Comparison of ENCODE assay signal across 8 cellular contexts in genomic region chr1:204806943-204807624, GRCh38.
A peak's percentile ranks its signal among the peaks of the same experiment; 100 is the strongest.
DNase-seq lines count a peak whose midpoint lies in the region; ATAC-seq and TF ChIP-seq lines count a peak whose summit lies in the region.

No MANE protein-coding gene starts in this region.

- intact Hi-C loops in CD14-positive monocyte (cut with micrococcal nuclease): no loop called here
- intact Hi-C loops in activated CD8-positive, alpha-beta T cell treated with anti-CD3 and anti-CD28 coated beads for 36 hours (cut with micrococcal nuclease): loop anchor here (2.0 kb wide), 1 partner anchor 238 kb away; no protein-coding TSS in a partner anchor

- H3K27me3 ChIP-seq in HL-60 (ENCODE audit: insufficient read depth, poor library complexity, severe bottlenecking) (peaks cover 2% of the 10 kb centered on the region), ectodermal cell (ENCODE audit: control insufficient read depth, insufficient read depth, low read length, poor library complexity, severe bottlenecking) (no peaks in the 10 kb centered on the region)

- H3K27me3 Mint-ChIP-seq in CD14-positive monocyte (ENCODE audit: low read depth in 3 of 3): peaks cover 1 to 4% (median 4%) of the 10 kb centered on the region in 3 donors
- no peaks in the 10 kb centered on the region for H3K27me3 Mint-ChIP-seq in activated CD8-positive, alpha-beta T cell treated with anti-CD3 and anti-CD28 coated beads for 36 hours

- no peaks in the 10 kb centered on the region for H3K9me3 ChIP-seq in ectodermal cell (ENCODE audit: control insufficient read depth, low read length)

- H3K36me3 Mint-ChIP-seq in CD14-positive monocyte: no peaks in the 10 kb centered on the region
- H3K36me3 Mint-ChIP-seq in activated CD8-positive, alpha-beta T cell treated with anti-CD3 and anti-CD28 coated beads for 36 hours (ENCODE audit: low read depth): no peaks in the 10 kb centered on the region

- no peaks in the 10 kb centered on the region for H3K4me1 ChIP-seq in ectodermal cell (ENCODE audit: control insufficient read depth, insufficient read depth, low read length)

- peak; percentile 100 for TF ChIP-seq CTCF in CD14-positive monocyte (IDR thresholded peaks at IDR 0.05)
- TF ChIP-seq CTCF in HL-60 (IDR thresholded peaks at IDR 0.05; ENCODE audit: insufficient read depth, low read length): peak; percentile 63
- TF ChIP-seq CTCF in activated CD8-positive, alpha-beta T cell treated with anti-CD3 and anti-CD28 coated beads for 36 hours (IDR thresholded peaks at IDR 0.05): peak; percentile 6

- CTCF ChIA-PET in activated CD8-positive, alpha-beta T cell treated with anti-CD3 and anti-CD28 coated beads for 36 hours (lab: Charles Lee): interaction anchor here (0.6 to 10.2 kb wide), 128 partner anchors 9 to 766 kb away, joined by 3 to 307 read pairs (median 5); partner anchors contain the start of genes MDM4 and PIK3C2B

- H3K36me3 ChIP-seq in ectodermal cell (ENCODE audit: control insufficient read depth, insufficient read depth, low read length): no peaks in the 10 kb centered on the region

- POLR2A ChIA-PET in activated CD8-positive, alpha-beta T cell treated with anti-CD3 and anti-CD28 coated beads for 36 hours (lab: Charles Lee): interaction anchor here (0.6 to 1.4 kb wide), 2 partner anchors 237 to 241 kb away, joined by 3 to 4 read pairs; no protein-coding TSS in a partner anchor

- peak; percentile 58 for DNase-seq in CD14-positive monocyte (ENCODE audit: low spot score)
- DNase-seq in HL-60 (ENCODE audit: low read depth in 1 of 2, low spot score in 1 of 2): peak; percentile 47 to 76
- DNase-seq in NCI-H82 (lab: John Stamatoyannopoulos, UW): peak; percentile 96
- peak; percentile 91 for DNase-seq in activated CD8-positive, alpha-beta T cell treated with anti-CD3 and anti-CD28 coated beads for 36 hours
- peak; percentile 79 to 86 for DNase-seq in lung microvascular endothelial cell (ENCODE audit: low read depth in 2 of 2)
- DNase-seq in stimulated activated CD4-positive, alpha-beta T cell treated with anti-CD3 and anti-CD28 coated beads, TNF-alpha, amount 100 ng/mL, for 24 hours (ENCODE audit: low read depth in 3 of 3): peak; percentile 72 to 84 (median 78)

- H3K4me3 ChIP-seq in HL-60 (replicated peaks; ENCODE audit: insufficient read depth, low read length) (peak overlapping the region; percentile 29), ectodermal cell (ENCODE audit: insufficient read depth, low read depth, low read length) (peak overlapping the region; percentile 41)

- ATAC-seq in GM19467 (IDR thresholded peaks at IDR 0.05; ENCODE audit: unreplicated experiment): peak; percentile 92
- ATAC-seq in activated CD8-positive, alpha-beta T cell treated with anti-CD3 and anti-CD28 coated beads for 36 hours: peak; percentile 95

- 2% methylated on average over 22 of the region's 22 CpGs for WGBS in ectodermal cell, 2 experiments

- peak overlapping the region; percentile 87 to 95 for H3K4me3 Mint-ChIP-seq in CD14-positive monocyte
- H3K4me3 Mint-ChIP-seq in activated CD8-positive, alpha-beta T cell treated with anti-CD3 and anti-CD28 coated beads for 36 hours: peak overlapping the region; percentile 76

- peak overlapping the region in 5 of 7 donors; percentile 12 to 78 (median 57) for H3K27ac Mint-ChIP-seq in CD14-positive monocyte
- peak overlapping the region; percentile 73 for H3K27ac Mint-ChIP-seq in activated CD8-positive, alpha-beta T cell treated with anti-CD3 and anti-CD28 coated beads for 36 hours

- no peaks in the 10 kb centered on the region for H3K9me3 Mint-ChIP-seq in CD14-positive monocyte
- no peaks in the 10 kb centered on the region for H3K9me3 Mint-ChIP-seq in activated CD8-positive, alpha-beta T cell treated with anti-CD3 and anti-CD28 coated beads for 36 hours

- H3K4me1 Mint-ChIP-seq in CD14-positive monocyte: peaks cover 6% of the 10 kb centered on the region
- peaks cover 11% of the 10 kb centered on the region for H3K4me1 Mint-ChIP-seq in activated CD8-positive, alpha-beta T cell treated with anti-CD3 and anti-CD28 coated beads for 36 hours (ENCODE audit: low read depth)

- H3K27ac ChIP-seq in HL-60 (replicated peaks): no peak overlapping the region
- H3K27ac ChIP-seq in ectodermal cell (ENCODE audit: insufficient read depth, low read depth, low read length, poor library complexity, severe bottlenecking): no peak overlapping the region

Comparison
In these comparisons a context has a peak if more than half of its experiments do, and no peak if none do; other contexts are left out.
1. CTCF ChIP-seq: peak in every context shown above with its lines; median percentile 100 in CD14-positive monocyte; 63 in HL-60; 6 in activated CD8-positive, alpha-beta T cell treated with anti-CD3 and anti-CD28 coated beads for 36 hours.